ENCODE assay signal across 24 cellular contexts in the genomic region with DNA sequence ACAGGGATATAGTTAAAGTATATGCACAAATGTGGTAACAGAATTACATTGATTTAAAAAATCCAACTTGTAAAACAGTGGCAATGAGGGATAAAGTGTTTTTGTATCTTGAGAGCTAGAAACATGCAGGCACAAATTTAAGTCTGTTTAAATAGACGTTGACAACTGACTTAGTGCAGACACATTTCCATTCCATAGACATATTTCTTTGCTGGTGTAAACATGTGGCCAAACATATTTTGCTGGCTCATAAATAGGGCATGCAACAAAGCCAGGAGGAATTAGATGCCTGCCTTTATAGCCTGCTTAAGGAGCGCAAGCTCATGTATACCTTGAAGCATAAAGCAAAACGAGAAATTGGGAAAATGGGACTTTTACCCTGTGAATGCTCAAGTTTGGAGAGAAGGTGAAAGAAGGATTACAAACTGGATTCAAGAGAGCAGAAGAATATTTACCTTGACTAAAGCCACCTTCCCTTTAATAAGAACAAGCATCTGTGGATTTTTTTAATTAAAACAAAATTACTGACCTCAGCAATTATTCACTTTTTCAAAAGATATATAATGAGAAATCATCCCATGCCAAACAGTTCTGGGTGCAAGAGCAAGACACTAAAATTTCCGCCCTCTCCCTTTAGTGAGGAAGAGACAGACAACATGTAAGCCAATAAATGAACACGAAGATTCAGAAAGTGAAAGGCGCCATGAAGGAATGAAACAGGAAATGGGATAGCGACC.
"Had no signal": no experiment of that assay in that cellular context is flagged by ENCODE, and none has a peak within 500 bp of the region (broad histone marks: within the 10 kb centered on the region; RNA-seq: fewer than 3 reads in every experiment).

No MANE protein-coding gene starts in this region.

- H3K4me3 ChIP-seq: dorsolateral prefrontal cortex, gastrocnemius medialis, lower lobe of right lung, mucosa of descending colon, neural progenitor cell, prostate gland, right atrium auricular region, suprapubic skin, transverse colon, upper lobe of right lung, uterus had no signal

- H3K9me3 ChIP-seq: gastrocnemius medialis, lower lobe of right lung, mucosa of descending colon, prostate gland, right atrium auricular region, suprapubic skin, transverse colon, upper lobe of right lung, uterus had no signal

- H3K27ac ChIP-seq: dorsolateral prefrontal cortex, gastrocnemius medialis, lower lobe of right lung, neural progenitor cell, prostate gland, right atrium auricular region, suprapubic skin, transverse colon, upper lobe of right lung, uterus had no signal

- FAIRE-seq: keratinocyte had no signal

- H3K36me3 ChIP-seq: gastrocnemius medialis, lower lobe of right lung, neural progenitor cell, prostate gland, right atrium auricular region, suprapubic skin, transverse colon, upper lobe of right lung, uterus had no signal

- DNase-seq: dorsolateral prefrontal cortex; effector CD4-positive, alpha-beta T cell; foreskin fibroblast; gastrocnemius medialis; head of caudate nucleus; left ventricle myocardium superior; lower lobe of right lung; mucosa of descending colon; naive thymus-derived CD4-positive, alpha-beta T cell; small intestine; stimulated activated CD4-positive, alpha-beta T cell treated with anti-CD3 and anti-CD28 coated beads, Interleukin-12 subunit alpha, Interleukin-12 subunit beta, amount 100 ng/mL, for 4 hours; stimulated activated CD4-positive, alpha-beta T cell treated with anti-CD3 and anti-CD28 coated beads, Interleukin-1b, Interleukin-23, amount 100 ng/mL, for 48 hours; stimulated activated CD4-positive, alpha-beta T cell treated with anti-CD3 and anti-CD28 coated beads, Interleukin-4, amount 100 ng/mL, for 1 hour; stimulated activated CD8-positive, alpha-beta memory T cell treated with anti-CD3 and anti-CD28 coated beads, Interleukin-4, amount 100 ng/mL, for 48 hours; stimulated activated naive CD4-positive, alpha-beta T cell; stimulated activated naive CD8-positive, alpha-beta T cell treated with anti-CD3 and anti-CD28 coated beads, Interleukin-15, amount 100 ng/mL, for 72 hours; transverse colon; upper lobe of right lung; uterus had no signal

- H3K9ac ChIP-seq: neural progenitor cell had no signal

- H3K4me2 ChIP-seq: neural progenitor cell had no signal

- ATAC-seq: gastrocnemius medialis; left ventricle myocardium superior; lower lobe of right lung; mucosa of descending colon; naive thymus-derived CD4-positive, alpha-beta T cell; stimulated activated naive CD8-positive, alpha-beta T cell treated with anti-CD3 and anti-CD28 coated beads, Interleukin-15, amount 100 ng/mL, for 72 hours; upper lobe of right lung had no signal

- H2AFZ ChIP-seq: neural progenitor cell had no signal

- H3K4me1 ChIP-seq: lower lobe of right lung, prostate gland, right atrium auricular region, suprapubic skin, transverse colon, upper lobe of right lung, uterus had no signal

- H3K27me3 ChIP-seq: neural progenitor cell, right atrium auricular region, suprapubic skin, transverse colon, uterus had no signal
